In the genomic region with DNA sequence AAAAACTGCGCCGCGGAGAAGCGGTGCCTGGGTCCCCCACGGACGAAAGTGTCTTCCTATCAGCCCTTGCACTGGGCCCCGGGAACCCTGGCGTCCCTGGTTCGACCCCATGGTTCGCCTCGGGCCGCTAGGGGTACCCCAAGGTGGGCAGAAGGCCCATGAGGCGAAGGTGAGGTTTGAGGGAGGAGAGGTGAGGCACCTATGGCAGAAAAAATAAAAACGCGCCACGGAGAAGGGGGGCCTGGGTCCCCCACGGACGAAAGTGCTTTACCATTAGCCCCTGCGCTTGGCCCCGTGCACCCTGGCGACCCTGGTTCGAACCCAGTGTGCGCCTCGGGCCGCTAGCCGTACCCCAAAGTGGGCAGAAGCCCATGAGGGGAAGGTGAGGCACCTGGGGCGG, we compare ENCODE assay signal across 6 cellular contexts.
DNase-seq lines count a peak whose midpoint lies in the region; ATAC-seq and TF ChIP-seq lines count a peak whose summit lies in the region.
"Not testable (repeated sequence)": the region's sequence is repeated elsewhere in the genome, so short reads cannot be mapped to it uniquely, and the experiment has no call there.

No MANE protein-coding gene starts in this region.

- not testable (repeated sequence) for H4K20me1 ChIP-seq in Karpas-422 (ENCODE audit: insufficient read depth, low read depth, low read length)

- H3K9me3 Mint-ChIP-seq in type B pancreatic cell = not testable (repeated sequence)

- peak overlapping the region; percentile 61 for H3K27ac Mint-ChIP-seq in T-helper 17 cell
- H3K27ac Mint-ChIP-seq in type B pancreatic cell = not testable (repeated sequence)

- not testable (repeated sequence) for H3K27me3 ChIP-seq in Karpas-422 (ENCODE audit: low read length)

- H2AFZ ChIP-seq in Karpas-422 (ENCODE audit: low read length) = not testable (repeated sequence)

- not testable (repeated sequence) for H3K27ac ChIP-seq in Karpas-422 (ENCODE audit: low read length)

- H3K36me3 Mint-ChIP-seq in T-helper 17 cell (ENCODE audit: low read depth); type B pancreatic cell: not testable (repeated sequence)

- H3K9me2 ChIP-seq in Karpas-422 (replicated peaks; ENCODE audit: insufficient read depth, low read length) = not testable (repeated sequence)

- H3K4me1 ChIP-seq in Karpas-422 (ENCODE audit: low read length); mucosa of descending colon (ENCODE audit: low read depth): not testable (repeated sequence)

- DNase-seq in Karpas-422 = peak; percentile 4
- not testable (repeated sequence) for DNase-seq in T-helper 17 cell
- DNase-seq in activated CD8-positive, alpha-beta memory T cell treated with anti-CD3 and anti-CD28 coated beads for 24 hours = peak; percentile 51
- peak; percentile 14 for DNase-seq in Right ventricle myocardium inferior (ENCODE audit: missing footprints)
- DNase-seq in mucosa of descending colon = peak in 2 of 3 donors; percentile 17 to 23
- peak; percentile 48 for DNase-seq in type B pancreatic cell (ENCODE audit: extremely low spot score, unreplicated experiment)

- H3K4me1 Mint-ChIP-seq in T-helper 17 cell; type B pancreatic cell (ENCODE audit: unreplicated experiment): not testable (repeated sequence)

- not testable (repeated sequence) for H3K79me2 ChIP-seq in Karpas-422 (ENCODE audit: low read length)

- not testable (repeated sequence) for H3K4me3 Mint-ChIP-seq in T-helper 17 cell, type B pancreatic cell

- intact Hi-C loops in Right ventricle myocardium inferior (cut with DNase I); mucosa of descending colon (cut with DNase I, micrococcal nuclease): not testable (repeated sequence)

- H3K4me2 ChIP-seq in Karpas-422 (ENCODE audit: low read depth, low read length, poor library complexity, severe bottlenecking) = not testable (repeated sequence)

- H3K9ac ChIP-seq in Karpas-422 (ENCODE audit: low read length) = not testable (repeated sequence)

- not testable (repeated sequence) for H3K36me3 ChIP-seq in Karpas-422 (ENCODE audit: insufficient read depth, low read length); mucosa of descending colon (ENCODE audit: low read depth)

- not testable (repeated sequence) for H3K9me3 ChIP-seq in Karpas-422 (ENCODE audit: low read length); T-helper 17 cell (ENCODE audit: control insufficient read depth, low read length, poor library complexity, severe bottlenecking); mucosa of descending colon

- TF ChIP-seq CTCF in mucosa of descending colon (IDR thresholded peaks at IDR 0.05); type B pancreatic cell (conservative IDR thresholded peaks at IDR 0.05): not testable (repeated sequence)

- not testable (repeated sequence) for ATAC-seq in T-helper 17 cell, Right ventricle myocardium inferior, mucosa of descending colon

- H3K27me3 Mint-ChIP-seq in T-helper 17 cell, type B pancreatic cell: not testable (repeated sequence)

- not testable (repeated sequence) for H3K4me3 ChIP-seq in Karpas-422 (ENCODE audit: low read length); mucosa of descending colon
